ENCODE assay signal across 16 cellular contexts in the genomic region with DNA sequence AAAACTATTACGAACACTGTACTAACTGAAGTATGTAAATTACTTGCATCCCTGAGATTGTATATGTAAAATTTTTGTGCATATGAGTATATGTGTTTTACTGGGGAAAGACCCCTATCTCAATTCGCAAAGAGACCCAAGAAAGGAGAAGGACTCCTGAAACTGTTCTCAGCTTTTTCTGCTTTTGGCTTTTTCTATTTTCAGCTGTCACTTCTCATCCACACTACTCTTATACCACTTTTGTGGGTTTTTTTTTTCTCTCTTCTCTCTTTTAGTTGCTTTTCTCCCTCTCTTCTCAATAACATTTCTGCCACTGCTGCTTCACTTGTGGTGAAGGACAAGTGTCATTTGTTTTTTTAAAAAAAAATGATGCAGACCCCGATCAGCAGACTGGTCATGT. TPM values are rescaled to one million over a fixed set of nuclear protein-coding genes. Genes with fewer than 3 reads are reported as not detected.
DNase-seq lines count a peak whose midpoint lies in the region; ATAC-seq and TF ChIP-seq lines count a peak whose summit lies in the region.
"Had no signal": no experiment of that assay in that cellular context is flagged by ENCODE, and none has a peak within 500 bp of the region (broad histone marks: within the 10 kb centered on the region; RNA-seq: fewer than 3 reads in every experiment).

No MANE protein-coding gene starts in this region.

- no peaks in the 10 kb centered on the region for H3K27me3 ChIP-seq in H7 (ENCODE audit: control insufficient read depth, insufficient read depth, low read length)
- H3K27me3 ChIP-seq: esophagus muscularis mucosa, tibial artery had no signal

- H3K4me3 ChIP-seq in H7 (ENCODE audit: insufficient read depth, low read depth, low read length), result no peak overlapping the region
- H3K4me3 ChIP-seq: esophagus muscularis mucosa, tibial artery had no signal

- no peak overlapping the region for H3K4me3 Mint-ChIP-seq in activated T-cell treated with anti-CD3 and anti-CD28 coated beads, Interleukin-2, amount 50 U/mL, for 24 hours
- H3K4me3 Mint-ChIP-seq in IgD-negative memory B cell (peak overlapping the region; percentile 41 to 84 (median 62)), nephron (peak overlapping the region in 2 of 3 experiments; percentile 73 to 85)

- no peaks in the 10 kb centered on the region for H3K36me3 ChIP-seq in H7 (replicated peaks; ENCODE audit: control insufficient read depth, insufficient read depth, low read length)

- H3K27ac Mint-ChIP-seq in activated T-cell treated with anti-CD3 and anti-CD28 coated beads, Interleukin-2, amount 50 U/mL, for 24 hours, result peak overlapping the region; percentile 91
- H3K27ac Mint-ChIP-seq in IgD-negative memory B cell (peak overlapping the region; percentile 78 to 94 (median 90)), nephron (no peak overlapping the region)

- no peaks in the 10 kb centered on the region for H3K9me3 Mint-ChIP-seq in activated T-cell treated with anti-CD3 and anti-CD28 coated beads, Interleukin-2, amount 50 U/mL, for 24 hours
- H3K9me3 Mint-ChIP-seq in IgD-negative memory B cell, result no peaks in the 10 kb centered on the region
- no peaks in the 10 kb centered on the region for H3K9me3 Mint-ChIP-seq in nephron

- H3K36me3 Mint-ChIP-seq in activated T-cell treated with anti-CD3 and anti-CD28 coated beads, Interleukin-2, amount 50 U/mL, for 24 hours (ENCODE audit: low read depth), result peaks cover 74% of the 10 kb centered on the region
- peaks cover 9% of the 10 kb centered on the region for H3K36me3 Mint-ChIP-seq in IgD-negative memory B cell
- peaks cover 41% of the 10 kb centered on the region for H3K36me3 Mint-ChIP-seq in nephron (ENCODE audit: low read depth)

- no peak for TF ChIP-seq CTCF in nephron (IDR thresholded peaks at IDR 0.05; ENCODE audit: unreplicated experiment in 3 of 3)

- ATAC-seq in GM21529 (IDR thresholded peaks at IDR 0.05; ENCODE audit: unreplicated experiment), result peak; percentile 38

- H3K27me3 Mint-ChIP-seq in activated T-cell treated with anti-CD3 and anti-CD28 coated beads, Interleukin-2, amount 50 U/mL, for 24 hours, result no peaks in the 10 kb centered on the region
- H3K27me3 Mint-ChIP-seq in IgD-negative memory B cell (peaks cover 1% of the 10 kb centered on the region), nephron (ENCODE audit: low read depth) (no peaks in the 10 kb centered on the region)

- H3K4me1 Mint-ChIP-seq in activated T-cell treated with anti-CD3 and anti-CD28 coated beads, Interleukin-2, amount 50 U/mL, for 24 hours (ENCODE audit: low read depth), result peaks cover 90% of the 10 kb centered on the region
- peaks cover 80 to 93% (median 84%) of the 10 kb centered on the region in 3 donors for H3K4me1 Mint-ChIP-seq in IgD-negative memory B cell
- peaks cover 75% of the 10 kb centered on the region for H3K4me1 Mint-ChIP-seq in nephron

- DNase-seq in activated T-cell treated with anti-CD3 and anti-CD28 coated beads, Interleukin-2, amount 50 U/mL, for 24 hours, result no peak
- no peak for DNase-seq in activated T-cell treated with anti-CD3 and anti-CD28 coated beads, Interleukin-2, amount 50 U/mL, for 1 hour
- DNase-seq in EL (no peak), H7 (no peak), NOMO-1 treated with dmso at 0.1 percent for 144 hours (lab: John Stamatoyannopoulos, UW; ENCODE audit: unreplicated experiment) (no peak)
- DNase-seq: central memory CD4-positive, alpha-beta T cell; GF-D8; islet precursor cell; NCI-H748 treated with DMSO at 0.1 percent for 48 hours; stimulated activated CD4-positive, alpha-beta T cell treated with anti-CD3 and anti-CD28 coated beads, Interleukin-4, amount 100 ng/mL, for 4 hours; T-helper 1 cell; tibial artery had no signal

RNA-seq across cellular contexts. Expression of a gene that starts 39.8 kb away (rescaled TPM):
- 76.5 TPM for polyA plus RNA-seq in IgD-negative memory B cell
- 8.5 and 14.2 TPM in 2 replicates for total RNA-seq in H7 (2014; rRNA removed; shearing (Covaris generic))

Comparison
In these comparisons a context has a peak if more than half of its experiments do, and no peak if none do; other contexts are left out.
1. H3K27ac Mint-ChIP-seq: peak in activated T-cell treated with anti-CD3 and anti-CD28 coated beads, Interleukin-2, amount 50 U/mL, for 24 hours (single experiment) and IgD-negative memory B cell (3 of 3); none in nephron (0 of 3).